In the genomic region with DNA sequence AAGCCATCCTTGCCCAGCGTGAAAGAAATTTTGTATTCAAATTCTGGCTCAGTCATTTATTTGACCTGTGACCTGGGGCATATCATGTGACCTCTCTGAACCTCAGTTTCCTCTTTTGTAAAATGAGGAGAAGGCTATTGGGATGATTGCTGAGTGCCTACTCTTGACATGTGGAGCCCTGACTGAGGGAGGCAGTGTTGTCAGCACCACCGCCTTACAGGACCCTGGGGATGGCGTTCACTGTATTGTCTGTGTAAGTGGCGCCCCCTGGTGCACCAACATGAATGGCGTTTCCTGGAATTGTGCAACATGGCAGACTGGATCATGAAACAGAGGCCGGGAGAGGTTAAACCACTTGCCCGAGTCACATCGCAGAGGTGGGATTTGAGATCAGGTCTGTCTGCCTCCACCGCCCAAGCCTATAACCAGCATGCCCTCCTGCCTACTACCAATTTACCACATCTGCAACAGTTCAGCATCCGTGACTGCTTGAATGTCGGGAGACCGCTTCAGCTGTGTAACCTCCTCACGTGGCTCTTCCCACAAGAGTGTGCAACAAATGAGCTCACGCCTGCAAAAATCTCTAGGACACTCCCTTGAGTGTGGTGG, we compare ENCODE assay signal across 8 cellular contexts. TPM values are rescaled to one million over a fixed set of nuclear protein-coding genes. Genes with fewer than 3 reads are reported as not detected.
DNase-seq lines count a peak whose midpoint lies in the region; ATAC-seq, FAIRE-seq and TF ChIP-seq lines count a peak whose summit lies in the region.

No MANE protein-coding gene starts in this region.

- H3K9me2 ChIP-seq in SK-N-SH, result no peaks in the 10 kb centered on the region

- ATAC-seq in GM21576 (IDR thresholded peaks at IDR 0.05; ENCODE audit: unreplicated experiment), result peak; percentile 87
- ATAC-seq in Right ventricle myocardium superior (ENCODE audit: poor library complexity), result peak; percentile 96

- H3K4me2 ChIP-seq in SK-N-SH, result no peak overlapping the region

- TF ChIP-seq EP300 in SK-N-SH (IDR thresholded peaks at IDR 0.05; ENCODE audit: borderline replicate concordance in 1 of 2, low read depth in 1 of 2, low read length in 1 of 2), result no peak

- FAIRE-seq in urothelium cell line (lab: Jason Lieb, UNC), result no peak

- no peak overlapping the region for H3K9ac ChIP-seq in SK-N-SH

- TF ChIP-seq POLR2A in prostate gland (IDR thresholded peaks at IDR 0.05), result no peak

- CTCF ChIA-PET in CD8-positive, alpha-beta memory T cell (lab: Charles Lee), result interaction anchor here (0.6 to 1.3 kb wide), 2 partner anchors 87 to 376 kb away, joined by 3 read pairs; a partner anchor contains a TSS
- CTCF ChIA-PET in SK-N-SH (lab: Yijun Ruan, JAX), result interaction anchor here (0.6 to 5.2 kb wide), 36 partner anchors 9 to 376 kb away, joined by 3 to 29 read pairs (median 4); a partner anchor contains a TSS

- no peaks in the 10 kb centered on the region for H3K9me3 ChIP-seq in CD8-positive, alpha-beta memory T cell (ENCODE audit: low read length)
- H3K9me3 ChIP-seq in SK-N-SH (no peaks in the 10 kb centered on the region), prostate gland (no peaks in the 10 kb centered on the region)

- intact Hi-C loops in Right ventricle myocardium superior (cut with DNase I), result loop anchor here (10.0 kb wide), 1 partner anchor 222 kb away; no protein-coding TSS in a partner anchor
- intact Hi-C loops in prostate gland (cut with DNase I), result no loop called here

- POLR2A ChIA-PET in CD8-positive, alpha-beta memory T cell (lab: Charles Lee), result no interaction called here
- POLR2A ChIA-PET in SK-N-SH (lab: Yijun Ruan, JAX), result no interaction called here

- H2AFZ ChIP-seq in SK-N-SH (ENCODE audit: low read depth), result 0 out of 2 replicates have a peak overlapping the region, but pooled peaks have one; percentile 58

- 47% methylated on average over 12 of the region's 14 CpGs for WGBS in SK-N-SH (ENCODE audit: low lambda C conversion rate)
- 36% methylated on average over 14 of the region's 14 CpGs for WGBS in prostate gland

- H3K79me2 ChIP-seq in SK-N-SH (ENCODE audit: insufficient read depth), result no peaks in the 10 kb centered on the region

- no peaks in the 10 kb centered on the region for H3K36me3 Mint-ChIP-seq in CD8-positive, alpha-beta memory T cell
- no peaks in the 10 kb centered on the region for H3K36me3 Mint-ChIP-seq in activated naive CD4-positive, alpha-beta T cell treated with anti-CD3 and anti-CD28 coated beads, Interleukin-2, amount 50 U/mL, for 24 hours

- H3K9me3 Mint-ChIP-seq in CD8-positive, alpha-beta memory T cell, result no peaks in the 10 kb centered on the region
- no peaks in the 10 kb centered on the region for H3K9me3 Mint-ChIP-seq in activated naive CD4-positive, alpha-beta T cell treated with anti-CD3 and anti-CD28 coated beads, Interleukin-2, amount 50 U/mL, for 24 hours

- H3F3A ChIP-seq in SK-N-SH (replicated peaks; ENCODE audit: insufficient read depth), result no peaks in the 10 kb centered on the region

- TF ChIP-seq RAD21 in SK-N-SH (IDR thresholded peaks at IDR 0.05; ENCODE audit: low read length), result peak; percentile 95

- H4K20me1 ChIP-seq in SK-N-SH (ENCODE audit: insufficient read depth), result no peaks in the 10 kb centered on the region

- H3K4me3 ChIP-seq in CD8-positive, alpha-beta memory T cell (ENCODE audit: low read length), result no peak overlapping the region
- H3K4me3 ChIP-seq in SK-N-SH (ENCODE audit: low read depth in 2 of 2, low read length in 1 of 2) (no peak overlapping the region; a peak in 1 of 4 replicates), prostate gland (no peak overlapping the region)

- H3K27ac ChIP-seq in CD8-positive, alpha-beta memory T cell (ENCODE audit: low read depth, low read length), result no peak overlapping the region
- H3K27ac ChIP-seq in SK-N-SH (ENCODE audit: low read depth in 2 of 2, low read length in 1 of 2) (no peak overlapping the region), prostate gland (no peak overlapping the region)

- TF ChIP-seq CTCF in SK-N-SH (IDR thresholded peaks at IDR 0.05) (peak; percentile 86), prostate gland (IDR thresholded peaks at IDR 0.05) (peak; percentile 59 to 79 (median 66))

- H3K27me3 ChIP-seq in CD8-positive, alpha-beta memory T cell (ENCODE audit: insufficient read depth, low read length, poor library complexity, severe bottlenecking), result no peaks in the 10 kb centered on the region
- no peaks in the 10 kb centered on the region for H3K27me3 ChIP-seq in SK-N-SH (ENCODE audit: insufficient read depth)
- H3K27me3 ChIP-seq in prostate gland (replicated peaks; ENCODE audit: insufficient read depth), result no peaks in the 10 kb centered on the region

- peaks cover 4% of the 10 kb centered on the region for H3K4me1 ChIP-seq in CD8-positive, alpha-beta memory T cell (ENCODE audit: insufficient read depth, low read length)
- H3K4me1 ChIP-seq in SK-N-SH (ENCODE audit: control insufficient read depth in 1 of 2, insufficient read depth in 2 of 2, low read depth in 1 of 2, low read length in 1 of 2) (no peaks in the 10 kb centered on the region; a peak in 1 of 4 replicates), prostate gland (replicated peaks) (no peaks in the 10 kb centered on the region)

- peak overlapping the region in 6 of 7 donors; percentile 27 to 74 (median 63) for H3K4me3 Mint-ChIP-seq in CD8-positive, alpha-beta memory T cell
- H3K4me3 Mint-ChIP-seq in activated naive CD4-positive, alpha-beta T cell treated with anti-CD3 and anti-CD28 coated beads, Interleukin-2, amount 50 U/mL, for 24 hours, result no peak overlapping the region

- H3K27me3 Mint-ChIP-seq in CD8-positive, alpha-beta memory T cell, result peaks cover 11 to 32% of the 10 kb centered on the region in 2 donors
- no peaks in the 10 kb centered on the region for H3K27me3 Mint-ChIP-seq in activated naive CD4-positive, alpha-beta T cell treated with anti-CD3 and anti-CD28 coated beads, Interleukin-2, amount 50 U/mL, for 24 hours

- H3K27ac Mint-ChIP-seq in CD8-positive, alpha-beta memory T cell, result peak overlapping the region in 1 of 8 donors; percentile 53
- peak overlapping the region; percentile 15 for H3K27ac Mint-ChIP-seq in activated naive CD4-positive, alpha-beta T cell treated with anti-CD3 and anti-CD28 coated beads, Interleukin-2, amount 50 U/mL, for 24 hours

- DNase-seq in CD8-positive, alpha-beta memory T cell, result peak; percentile 59 to 81 (median 59)
- peak; percentile 67 for DNase-seq in NCI-H1092 treated with DMSO at 0.1 percent for 48 hours (lab: John Stamatoyannopoulos, UW)
- DNase-seq in SK-N-SH, result peak; percentile 82
- DNase-seq in Right ventricle myocardium superior, result peak; percentile 93
- peak; percentile 50 for DNase-seq in prostate gland (ENCODE audit: low spot score)
- peak; percentile 72 for DNase-seq in urothelium cell line (ENCODE audit: low spot score)

- no peaks in the 10 kb centered on the region for H3K36me3 ChIP-seq in CD8-positive, alpha-beta memory T cell (ENCODE audit: insufficient read depth, low read length)
- H3K36me3 ChIP-seq in SK-N-SH (replicated peaks in 1 of 2; ENCODE audit: control insufficient read depth in 1 of 2, insufficient read depth in 2 of 2, low read length in 1 of 2) (no peaks in the 10 kb centered on the region), prostate gland (no peaks in the 10 kb centered on the region)

- peaks cover 3 to 7% (median 6%) of the 10 kb centered on the region in 3 donors for H3K4me1 Mint-ChIP-seq in CD8-positive, alpha-beta memory T cell
- peaks cover 7% of the 10 kb centered on the region for H3K4me1 Mint-ChIP-seq in activated naive CD4-positive, alpha-beta T cell treated with anti-CD3 and anti-CD28 coated beads, Interleukin-2, amount 50 U/mL, for 24 hours

TF ChIP-seq in SK-N-SH, 30 proteins besides CTCF, POLR2A, EP300 and RAD21 (continues in another document):
- TF ChIP-seq SMC3 (IDR thresholded peaks at IDR 0.05; ENCODE audit: low read depth, low read length) (peak; percentile 92), RCOR1 (IDR thresholded peaks at IDR 0.05; ENCODE audit: low read length) (0 out of 2 replicates have a peak, but pooled peaks have one; percentile 31), NRF1 (IDR thresholded peaks at IDR 0.05; ENCODE audit: low read depth, low read length) (peak; percentile 12; the same call in 1 of the 2 replicates), SIN3A (IDR thresholded peaks at IDR 0.05; ENCODE audit: borderline replicate concordance, low read depth, low read length) (no peak), TCF12 (IDR thresholded peaks at IDR 0.05) (no peak)
- TF ChIP-seq, protein P1, sequence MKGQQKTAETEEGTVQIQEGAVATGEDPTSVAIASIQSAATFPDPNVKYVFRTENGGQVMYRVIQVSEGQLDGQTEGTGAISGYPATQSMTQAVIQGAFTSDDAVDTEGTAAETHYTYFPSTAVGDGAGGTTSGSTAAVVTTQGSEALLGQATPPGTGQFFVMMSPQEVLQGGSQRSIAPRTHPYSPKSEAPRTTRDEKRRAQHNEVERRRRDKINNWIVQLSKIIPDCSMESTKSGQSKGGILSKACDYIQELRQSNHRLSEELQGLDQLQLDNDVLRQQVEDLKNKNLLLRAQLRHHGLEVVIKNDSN (IDR thresholded peaks at IDR 0.05; ENCODE audit: borderline replicate concordance, low read depth), result no peak

RNA-seq across cellular contexts. Expression of a gene that starts 20.1 kb away (rescaled TPM):
- total RNA-seq in CD8-positive, alpha-beta memory T cell, result not detected
- not detected for polyA plus RNA-seq in CD8-positive, alpha-beta memory T cell
- not detected in 2 replicates for polyA plus RNA-seq in SK-N-SH (2012; rRNA removed)
- polyA plus RNA-seq in SK-N-SH (2012; cell fraction: cytosol; rRNA removed), result 0.01 TPM in 1 of 2 replicates, not detected in the other
- not detected in 2 replicates for polyA plus RNA-seq in SK-N-SH (2012; cell fraction: nucleus; rRNA removed)
- not detected for total RNA-seq in Right ventricle myocardium superior
- 1 to 10 TPM in 1 of 2 donors, not detected in 1; 1.2 TPM for total RNA-seq in prostate gland
